In genomic region chr16:79188115-79188779, GRCh38 we compare ENCODE assay signal across 1 cellular context.
TF ChIP-seq lines count a peak whose summit lies in the region.

No MANE protein-coding gene starts in this region.

TF ChIP-seq in GM23338, 12 proteins besides CTCF, POLR2A, EP300 and RAD21 (continued from another document):
- no peak for TF ChIP-seq JUNB (IDR thresholded peaks at IDR 0.05; ENCODE audit: unreplicated experiment)
TF ChIP-seq in GM23338: peak in this region for 0.
